ENCODE assay signal across 11 cellular contexts in genomic region chr18:78913830-78914585, GRCh38.
"Had no signal": no experiment of that assay in that cellular context is flagged by ENCODE, and none has a peak within 500 bp of the region (broad histone marks: within the 10 kb centered on the region; RNA-seq: fewer than 3 reads in every experiment).

No MANE protein-coding gene starts in this region.

- H3K27me3 ChIP-seq: brain microvascular endothelial cell, foreskin keratinocyte had no signal

- H3K4me1 Mint-ChIP-seq: activated naive CD8-positive, alpha-beta T cell treated with anti-CD3 and anti-CD28 coated beads for 36 hours; stimulated activated effector memory CD8-positive, alpha-beta T cell treated with anti-CD3 and anti-CD28 coated beads, Interleukin-12 subunit alpha, Interleukin-12 subunit beta, amount 100 ng/mL, for 72 hours had no signal

- H3K4me1 ChIP-seq: foreskin keratinocyte, left ventricle myocardium inferior, tibial artery had no signal

- H3K27ac Mint-ChIP-seq: activated naive CD8-positive, alpha-beta T cell treated with anti-CD3 and anti-CD28 coated beads for 36 hours; stimulated activated effector memory CD8-positive, alpha-beta T cell treated with anti-CD3 and anti-CD28 coated beads, Interleukin-12 subunit alpha, Interleukin-12 subunit beta, amount 100 ng/mL, for 72 hours had no signal

- H3K27ac ChIP-seq: brain microvascular endothelial cell, foreskin keratinocyte, left ventricle myocardium inferior, tibial artery had no signal

- H3K36me3 Mint-ChIP-seq: activated naive CD8-positive, alpha-beta T cell treated with anti-CD3 and anti-CD28 coated beads for 36 hours; stimulated activated effector memory CD8-positive, alpha-beta T cell treated with anti-CD3 and anti-CD28 coated beads, Interleukin-12 subunit alpha, Interleukin-12 subunit beta, amount 100 ng/mL, for 72 hours had no signal

- H3K4me3 ChIP-seq: left ventricle myocardium inferior, smooth muscle cell, tibial artery had no signal

- H3K36me3 ChIP-seq: brain microvascular endothelial cell, left ventricle myocardium inferior, tibial artery had no signal

- H3K4me2 ChIP-seq: smooth muscle cell had no signal

- H3K9me3 Mint-ChIP-seq: activated naive CD8-positive, alpha-beta T cell treated with anti-CD3 and anti-CD28 coated beads for 36 hours had no signal

- H3K4me3 Mint-ChIP-seq: activated naive CD8-positive, alpha-beta T cell treated with anti-CD3 and anti-CD28 coated beads for 36 hours; stimulated activated effector memory CD8-positive, alpha-beta T cell treated with anti-CD3 and anti-CD28 coated beads, Interleukin-12 subunit alpha, Interleukin-12 subunit beta, amount 100 ng/mL, for 72 hours had no signal

- H3K9me3 ChIP-seq: left ventricle myocardium inferior, tibial artery had no signal

- DNase-seq: activated CD4-positive, CD25-positive, alpha-beta regulatory T cell; activated gamma-delta T cell; activated naive CD8-positive, alpha-beta T cell treated with anti-CD3 and anti-CD28 coated beads for 36 hours; activated T-cell treated with anti-CD3 and anti-CD28 coated beads, Interleukin-2, amount 50 U/mL, for 48 hours; brain microvascular endothelial cell; foreskin keratinocyte; left ventricle myocardium inferior; mesendoderm; tibial artery had no signal

- ATAC-seq: foreskin keratinocyte; stimulated activated effector memory CD8-positive, alpha-beta T cell treated with anti-CD3 and anti-CD28 coated beads, Interleukin-12 subunit alpha, Interleukin-12 subunit beta, amount 100 ng/mL, for 72 hours had no signal
